ENCODE assay signal across 27 cellular contexts in the genomic region with DNA sequence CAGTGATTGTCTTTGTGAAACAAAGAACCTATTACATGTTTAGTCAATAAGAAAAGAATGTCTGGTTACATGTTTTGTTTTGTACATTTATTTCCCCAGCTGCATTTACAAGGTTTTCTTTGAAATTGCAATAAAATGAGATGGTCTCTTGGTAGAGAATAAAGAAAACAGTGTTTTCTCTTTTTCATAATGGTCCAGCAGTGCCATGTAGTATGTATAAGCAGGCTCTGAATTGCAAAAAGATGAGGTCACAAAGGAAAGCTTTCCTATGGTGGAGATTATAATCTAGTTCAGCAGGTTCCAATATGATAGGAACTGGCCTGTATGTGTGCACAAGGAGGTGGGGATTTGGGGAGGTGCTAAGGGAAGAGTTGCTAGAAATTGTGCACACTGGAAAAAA.
A peak's percentile ranks its signal among the peaks of the same experiment; 100 is the strongest.
DNase-seq lines count a peak whose midpoint lies in the region; ATAC-seq, FAIRE-seq and TF ChIP-seq lines count a peak whose summit lies in the region.
"Had no signal": no experiment of that assay in that cellular context is flagged by ENCODE, and none has a peak within 500 bp of the region (broad histone marks: within the 10 kb centered on the region; RNA-seq: fewer than 3 reads in every experiment).

No MANE protein-coding gene starts in this region.

- POLR2A ChIA-PET in SK-N-SH (lab: Yijun Ruan, JAX): no interaction called here
- POLR2A ChIA-PET in activated CD4-positive, alpha-beta T cell treated with anti-CD3 and anti-CD28 coated beads, Interleukin-2, amount 10 ng/mL, durations not matched to agents 7 days and 5 days (lab: Charles Lee): no interaction called here

- peak overlapping the region; percentile 10 for H3K27ac Mint-ChIP-seq in type B pancreatic cell
- H3K27ac Mint-ChIP-seq in activated CD4-positive, alpha-beta T cell treated with anti-CD3 and anti-CD28 coated beads, Interleukin-2, amount 10 ng/mL, durations not matched to agents 7 days and 5 days: no peak overlapping the region
- H3K27ac Mint-ChIP-seq: activated naive CD8-positive, alpha-beta T cell treated with anti-CD3 and anti-CD28 coated beads, Interleukin-2, amount 10 ng/mL, durations not matched to agents 7 days and 5 days; activated T-helper 2 cell treated with anti-CD3 and anti-CD28 coated beads, Interferon-gamma antibody, Interleukin-2, Interleukin-4, amounts not matched to agents 10 μg/mL and 5 μg/mL and 100 μg/mL, durations not matched to agents 14 hours and 24 hours and 36 hours; B cell; stimulated activated memory B cell treated with anti-CD40 and anti-IgM and Interleukin-4, amounts not matched to agents 10 μg/mL and 1 μg/mL and 100 μg/mL, for 72 hours; T-helper 2 cell treated with Interferon-gamma antibody and Interleukin-4, amounts not matched to agents 5 μg/mL and 100 μg/mL, for 36 hours had no signal

- TF ChIP-seq RAD21 in SK-N-SH (IDR thresholded peaks at IDR 0.05; ENCODE audit: low read length): no peak

- DNase-seq in SK-N-SH (no peak), caudate nucleus (lab: John Stamatoyannopoulos, UW) (peak in 1 of 61 donors; percentile 31), keratinocyte (ENCODE audit: low read depth, low spot score) (no peak), type B pancreatic cell (ENCODE audit: extremely low spot score, unreplicated experiment) (no peak), hepatic stellate cell (ENCODE audit: low spot score) (no peak)
- no peak for DNase-seq in activated CD4-positive, alpha-beta T cell treated with anti-CD3 and anti-CD28 coated beads, Interleukin-2, amount 10 ng/mL, durations not matched to agents 7 days and 5 days
- DNase-seq in effector memory CD4-positive, alpha-beta T cell: no peak
- DNase-seq: activated CD4-positive, alpha-beta T cell treated with anti-CD3 and anti-CD28 coated beads, Interleukin-2, amount 50 U/mL, for 48 hours; activated CD8-positive, alpha-beta memory T cell treated with anti-CD3 and anti-CD28 coated beads, Interleukin-2, amount 50 U/mL, for 48 hours; activated naive CD8-positive, alpha-beta T cell treated with anti-CD3 and anti-CD28 coated beads, Interleukin-2, amount 10 ng/mL, durations not matched to agents 7 days and 5 days; body of pancreas; colonic mucosa; DND-41; endodermal cell; GOT3; NCI-H1417 treated with DMSO at 0.1 percent for 48 hours; NCI-H510A; psoas muscle; stimulated activated CD4-positive, alpha-beta T cell treated with anti-CD3 and anti-CD28 coated beads, Interleukin-2, amount 100 ng/mL, for 24 hours; tibial artery had no signal

- H3K36me3 Mint-ChIP-seq in type B pancreatic cell: no peaks in the 10 kb centered on the region
- no peaks in the 10 kb centered on the region for H3K36me3 Mint-ChIP-seq in activated CD4-positive, alpha-beta T cell treated with anti-CD3 and anti-CD28 coated beads, Interleukin-2, amount 10 ng/mL, durations not matched to agents 7 days and 5 days (ENCODE audit: low read depth)
- H3K36me3 Mint-ChIP-seq: activated naive CD8-positive, alpha-beta T cell treated with anti-CD3 and anti-CD28 coated beads, Interleukin-2, amount 10 ng/mL, durations not matched to agents 7 days and 5 days; stimulated activated memory B cell treated with anti-CD40 and anti-IgM and Interleukin-4, amounts not matched to agents 10 μg/mL and 1 μg/mL and 100 μg/mL, for 72 hours had no signal

- CTCF ChIA-PET in SK-N-SH (lab: Yijun Ruan, JAX): no interaction called here
- CTCF ChIA-PET in activated CD4-positive, alpha-beta T cell treated with anti-CD3 and anti-CD28 coated beads, Interleukin-2, amount 10 ng/mL, durations not matched to agents 7 days and 5 days (lab: Charles Lee): no interaction called here

- H3K4me1 ChIP-seq in SK-N-SH (ENCODE audit: control insufficient read depth in 1 of 2, insufficient read depth in 2 of 2, low read depth in 1 of 2, low read length in 1 of 2) (peaks cover 0 to 11% of the 10 kb centered on the region in 2 experiments; a peak in 1 of 4 replicates), keratinocyte (ENCODE audit: control insufficient read depth, extremely low read depth, insufficient read depth, low read length) (peaks cover 21% of the 10 kb centered on the region)
- no peaks in the 10 kb centered on the region for H3K4me1 ChIP-seq in effector memory CD4-positive, alpha-beta T cell (ENCODE audit: control insufficient read depth, insufficient read depth, low read length, poor library complexity, severe bottlenecking)
- H3K4me1 ChIP-seq: body of pancreas, colonic mucosa, psoas muscle, tibial artery had no signal

- no peak for TF ChIP-seq CTCF in SK-N-SH (IDR thresholded peaks at IDR 0.05)
- TF ChIP-seq CTCF in keratinocyte (optimal IDR thresholded peaks at IDR 0.05 in 1 of 3, IDR thresholded peaks at IDR 0.05 in 1 of 3, conservative IDR thresholded peaks at IDR 0.05 in 1 of 3; ENCODE audit: extremely low read depth in 1 of 3, insufficient read depth in 2 of 3, low read length in 3 of 3): no peak
- TF ChIP-seq CTCF in type B pancreatic cell (conservative IDR thresholded peaks at IDR 0.05): no peak

- no peak for ATAC-seq in SK-N-SH treated with all-trans-retinoic acid at 6 μM for 48 hours
- ATAC-seq: body of pancreas; psoas muscle; stimulated activated memory B cell treated with anti-CD40 and anti-IgM and Interleukin-4, amounts not matched to agents 10 μg/mL and 1 μg/mL and 100 μg/mL, for 72 hours had no signal

- H3K9me1 ChIP-seq in keratinocyte (ENCODE audit: control insufficient read depth, extremely low read depth, insufficient read depth, low read length): no peaks in the 10 kb centered on the region

- peak overlapping the region; percentile 47; the same call in 1 of the 2 replicates for H2AFZ ChIP-seq in SK-N-SH (ENCODE audit: low read depth)
- H2AFZ ChIP-seq in keratinocyte (ENCODE audit: control insufficient read depth, low read length): no peak overlapping the region

- H3K27me3 Mint-ChIP-seq in type B pancreatic cell: no peaks in the 10 kb centered on the region
- H3K27me3 Mint-ChIP-seq in activated CD4-positive, alpha-beta T cell treated with anti-CD3 and anti-CD28 coated beads, Interleukin-2, amount 10 ng/mL, durations not matched to agents 7 days and 5 days: no peaks in the 10 kb centered on the region
- H3K27me3 Mint-ChIP-seq: activated naive CD8-positive, alpha-beta T cell treated with anti-CD3 and anti-CD28 coated beads, Interleukin-2, amount 10 ng/mL, durations not matched to agents 7 days and 5 days; B cell; stimulated activated memory B cell treated with anti-CD40 and anti-IgM and Interleukin-4, amounts not matched to agents 10 μg/mL and 1 μg/mL and 100 μg/mL, for 72 hours had no signal

- H4K20me1 ChIP-seq in SK-N-SH (ENCODE audit: insufficient read depth): no peaks in the 10 kb centered on the region
- H4K20me1 ChIP-seq in keratinocyte (ENCODE audit: control insufficient read depth, extremely low read depth, insufficient read depth, low read length): no peaks in the 10 kb centered on the region

- 0 out of 2 replicates have a peak overlapping the region, but pooled peaks have one; percentile 33 for H3K4me2 ChIP-seq in SK-N-SH
- no peak overlapping the region for H3K4me2 ChIP-seq in keratinocyte (ENCODE audit: control insufficient read depth, extremely low read depth, insufficient read depth, low read depth, low read length)

- H3K9me2 ChIP-seq in SK-N-SH: no peaks in the 10 kb centered on the region

- peaks cover 8% of the 10 kb centered on the region for H3K4me1 Mint-ChIP-seq in type B pancreatic cell (ENCODE audit: unreplicated experiment)
- H3K4me1 Mint-ChIP-seq in activated CD4-positive, alpha-beta T cell treated with anti-CD3 and anti-CD28 coated beads, Interleukin-2, amount 10 ng/mL, durations not matched to agents 7 days and 5 days: no peaks in the 10 kb centered on the region
- H3K4me1 Mint-ChIP-seq: activated naive CD8-positive, alpha-beta T cell treated with anti-CD3 and anti-CD28 coated beads, Interleukin-2, amount 10 ng/mL, durations not matched to agents 7 days and 5 days; B cell; stimulated activated memory B cell treated with anti-CD40 and anti-IgM and Interleukin-4, amounts not matched to agents 10 μg/mL and 1 μg/mL and 100 μg/mL, for 72 hours had no signal

- peak overlapping the region; percentile 33 for H3K4me3 Mint-ChIP-seq in type B pancreatic cell
- H3K4me3 Mint-ChIP-seq in activated CD4-positive, alpha-beta T cell treated with anti-CD3 and anti-CD28 coated beads, Interleukin-2, amount 10 ng/mL, durations not matched to agents 7 days and 5 days: no peak overlapping the region
- H3K4me3 Mint-ChIP-seq: activated naive CD8-positive, alpha-beta T cell treated with anti-CD3 and anti-CD28 coated beads, Interleukin-2, amount 10 ng/mL, durations not matched to agents 7 days and 5 days; B cell; endodermal cell; stimulated activated memory B cell treated with anti-CD40 and anti-IgM and Interleukin-4, amounts not matched to agents 10 μg/mL and 1 μg/mL and 100 μg/mL, for 72 hours; T-helper 2 cell treated with Interferon-gamma antibody and Interleukin-4, amounts not matched to agents 5 μg/mL and 100 μg/mL, for 36 hours had no signal

- H3K4me3 ChIP-seq in SK-N-SH (ENCODE audit: low read depth in 2 of 2, low read length in 1 of 2) (no peak overlapping the region), keratinocyte (ENCODE audit: control insufficient read depth in 2 of 3, extremely low read depth in 1 of 3, insufficient read depth in 2 of 3, low read depth in 1 of 3, low read length in 3 of 3) (no peak overlapping the region)
- H3K4me3 ChIP-seq in effector memory CD4-positive, alpha-beta T cell (ENCODE audit: insufficient read depth, low read depth, low read length, poor library complexity, severe bottlenecking): no peak overlapping the region
- H3K4me3 ChIP-seq: body of pancreas, colonic mucosa, psoas muscle, tibial artery had no signal

- TF ChIP-seq EP300 in SK-N-SH (IDR thresholded peaks at IDR 0.05; ENCODE audit: borderline replicate concordance in 1 of 2, low read depth in 1 of 2, low read length in 1 of 2): no peak

- H3F3A ChIP-seq in SK-N-SH (replicated peaks; ENCODE audit: insufficient read depth): peaks cover 5% of the 10 kb centered on the region

- H3K9ac ChIP-seq in SK-N-SH (peak overlapping the region; percentile 17; the same call in 1 of the 2 replicates), keratinocyte (ENCODE audit: control insufficient read depth, extremely low read depth, insufficient read depth, low read length) (no peak overlapping the region)

- H3K27ac ChIP-seq in SK-N-SH (ENCODE audit: low read depth in 2 of 2, low read length in 1 of 2): peak overlapping the region in 1 of 2 experiments; percentile 20; a peak in 1 of 4 replicates
- H3K27ac ChIP-seq in caudate nucleus (ENCODE audit: low read depth, low read length): peak overlapping the region; percentile 99
- H3K27ac ChIP-seq in keratinocyte (ENCODE audit: control insufficient read depth, insufficient read depth, low read length): peak overlapping the region; percentile 5
- H3K27ac ChIP-seq in effector memory CD4-positive, alpha-beta T cell (ENCODE audit: insufficient read depth, low read length, poor library complexity, severe bottlenecking): no peak overlapping the region
- H3K27ac ChIP-seq: body of pancreas, colonic mucosa, HL-60, psoas muscle, tibial artery had no signal

- H3K9me3 Mint-ChIP-seq in type B pancreatic cell: peaks cover 8% of the 10 kb centered on the region
- peaks cover 4% of the 10 kb centered on the region for H3K9me3 Mint-ChIP-seq in activated CD4-positive, alpha-beta T cell treated with anti-CD3 and anti-CD28 coated beads, Interleukin-2, amount 10 ng/mL, durations not matched to agents 7 days and 5 days

- no peaks in the 10 kb centered on the region for H3K36me3 ChIP-seq in SK-N-SH (replicated peaks in 1 of 2; ENCODE audit: control insufficient read depth in 1 of 2, insufficient read depth in 2 of 2, low read length in 1 of 2)
- H3K36me3 ChIP-seq in keratinocyte (ENCODE audit: control insufficient read depth in 2 of 2, extremely low read depth in 1 of 2, insufficient read depth in 2 of 2, low read length in 2 of 2): no peaks in the 10 kb centered on the region
- H3K36me3 ChIP-seq in effector memory CD4-positive, alpha-beta T cell (ENCODE audit: control insufficient read depth, insufficient read depth, low read length): no peaks in the 10 kb centered on the region
- H3K36me3 ChIP-seq: colonic mucosa, tibial artery had no signal

- H3K27me3 ChIP-seq in SK-N-SH (ENCODE audit: insufficient read depth): no peaks in the 10 kb centered on the region
- no peaks in the 10 kb centered on the region for H3K27me3 ChIP-seq in keratinocyte (ENCODE audit: control insufficient read depth, extremely low read depth, insufficient read depth, low read length)
- H3K27me3 ChIP-seq in effector memory CD4-positive, alpha-beta T cell (replicated peaks; ENCODE audit: control insufficient read depth, insufficient read depth, low read length, poor library complexity, severe bottlenecking): no peaks in the 10 kb centered on the region
- H3K27me3 ChIP-seq: body of pancreas, colonic mucosa, tibial artery had no signal

- dilution Hi-C loops in keratinocyte (cut with MboI; ENCODE audit: extremely low pct_ligation_motif_present, low sequenced_read_pairs): no loop called here

- no peak for FAIRE-seq in keratinocyte (lab: Jason Lieb, UNC)
- FAIRE-seq: GM12892 had no signal

- H3K9me3 ChIP-seq in SK-N-SH: no peaks in the 10 kb centered on the region
- H3K9me3 ChIP-seq in keratinocyte (ENCODE audit: control insufficient read depth, low read depth, low read length): no peaks in the 10 kb centered on the region
- H3K9me3 ChIP-seq in effector memory CD4-positive, alpha-beta T cell (ENCODE audit: control insufficient read depth, low read length): no peaks in the 10 kb centered on the region
- H3K9me3 ChIP-seq: body of pancreas, colonic mucosa, psoas muscle, tibial artery had no signal

- H3K79me2 ChIP-seq in SK-N-SH (ENCODE audit: insufficient read depth): no peaks in the 10 kb centered on the region
- no peaks in the 10 kb centered on the region for H3K79me2 ChIP-seq in keratinocyte (ENCODE audit: control insufficient read depth, insufficient read depth, low read length)
